ENCODE assay signal across 7 cellular contexts in the genomic region with DNA sequence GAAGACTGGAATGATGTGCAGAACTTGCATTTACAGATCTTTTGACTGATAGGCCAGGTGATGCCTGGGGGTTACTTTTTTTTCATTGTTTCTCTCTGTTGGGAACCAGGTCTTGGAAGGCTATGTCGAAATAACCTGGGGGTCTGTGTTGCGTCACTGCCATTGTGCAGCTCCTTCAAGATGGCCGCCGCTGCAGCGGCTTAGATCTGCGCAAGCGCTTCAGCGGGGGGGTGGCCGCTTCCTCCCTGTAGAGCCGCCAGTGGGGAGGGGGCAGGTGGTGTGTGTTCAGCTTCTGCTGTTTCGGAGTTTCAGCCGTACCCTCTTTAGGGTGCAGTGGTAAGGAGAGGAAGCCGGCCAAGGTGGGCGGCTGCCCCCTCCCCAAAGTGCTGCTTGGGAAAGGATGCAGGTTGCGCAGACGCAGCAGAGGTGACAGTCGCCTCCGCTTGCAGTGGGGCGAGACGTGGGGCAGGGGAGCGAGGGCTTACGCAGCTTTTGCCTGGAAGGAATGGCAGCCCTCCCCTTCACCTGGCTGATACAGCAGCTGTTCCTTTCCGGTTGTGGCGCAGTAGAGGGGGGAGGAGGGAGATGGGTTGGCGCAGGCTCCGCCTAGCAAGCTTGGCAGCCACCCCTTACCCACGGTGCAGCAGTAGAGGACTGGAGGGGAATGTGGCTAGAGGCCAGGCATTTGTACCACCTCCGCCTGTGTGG. TPM values are rescaled to one million over a fixed set of nuclear protein-coding genes. Genes with fewer than 3 reads are reported as not detected.
DNase-seq lines count a peak whose midpoint lies in the region; ATAC-seq and TF ChIP-seq lines count a peak whose summit lies in the region.

No MANE protein-coding gene starts in this region.

- ATAC-seq in GM18517 (IDR thresholded peaks at IDR 0.05; ENCODE audit: unreplicated experiment): peak; percentile 76
- ATAC-seq in HG03039 (IDR thresholded peaks at IDR 0.05; ENCODE audit: unreplicated experiment): peak; percentile 63
- peak; percentile 89 to 92 for ATAC-seq in lower lobe of right lung

- H3K9me3 ChIP-seq in lower lobe of right lung: peaks cover 12% of the 10 kb centered on the region

- POLR2A ChIA-PET in activated CD4-positive, alpha-beta memory T cell treated with anti-CD3 and anti-CD28 coated beads for 36 hours (lab: Charles Lee): interaction anchor here (1.5 kb wide), 1 partner anchor 38 kb away, joined by 4 read pairs; no protein-coding TSS in a partner anchor

- no peaks in the 10 kb centered on the region for H3K27me3 ChIP-seq in lower lobe of right lung (ENCODE audit: low read depth)

- intact Hi-C loops in activated CD4-positive, alpha-beta memory T cell treated with anti-CD3 and anti-CD28 coated beads for 36 hours (cut with micrococcal nuclease): loop anchor here (1.0 to 5.0 kb wide), 2 partner anchors 483 to 896 kb away; partner anchors contain the start of gene UBE3A
- intact Hi-C loops in lower lobe of right lung (cut with DNase I): no loop called here

- H3K27me3 Mint-ChIP-seq in activated CD4-positive, alpha-beta memory T cell treated with anti-CD3 and anti-CD28 coated beads for 36 hours: peaks cover 1% of the 10 kb centered on the region

- peak overlapping the region; percentile 87 for H3K27ac ChIP-seq in lower lobe of right lung

- peak overlapping the region; percentile 96 for H3K27ac Mint-ChIP-seq in activated CD4-positive, alpha-beta memory T cell treated with anti-CD3 and anti-CD28 coated beads for 36 hours

- H3K4me1 Mint-ChIP-seq in activated CD4-positive, alpha-beta memory T cell treated with anti-CD3 and anti-CD28 coated beads for 36 hours (ENCODE audit: low read depth): peaks cover 13% of the 10 kb centered on the region

- H3K36me3 Mint-ChIP-seq in activated CD4-positive, alpha-beta memory T cell treated with anti-CD3 and anti-CD28 coated beads for 36 hours: peaks cover 19% of the 10 kb centered on the region

- no peak for TF ChIP-seq CTCF in lower lobe of right lung (IDR thresholded peaks at IDR 0.05)

- peaks cover 15% of the 10 kb centered on the region for H3K9me3 Mint-ChIP-seq in activated CD4-positive, alpha-beta memory T cell treated with anti-CD3 and anti-CD28 coated beads for 36 hours

- peak overlapping the region; percentile 67 for H3K4me3 ChIP-seq in lower lobe of right lung

- H3K36me3 ChIP-seq in lower lobe of right lung: no peaks in the 10 kb centered on the region

- H3K4me1 ChIP-seq in lower lobe of right lung: no peaks in the 10 kb centered on the region

- DNase-seq in NCI-H2171 treated with DMSO at 0.1 percent for 48 hours (lab: John Stamatoyannopoulos, UW) (peak; percentile 98), ecto neural progenitor cell (ENCODE audit: low spot score) (peak; percentile 84), lower lobe of right lung (peak; percentile 86)
- peak; percentile 82 for DNase-seq in activated CD4-positive, alpha-beta memory T cell treated with anti-CD3 and anti-CD28 coated beads for 36 hours
- peak; percentile 22 to 51 (median 38) for DNase-seq in stimulated activated CD4-positive, alpha-beta T cell treated with anti-CD3 and anti-CD28 coated beads, TNF-alpha, amount 100 ng/mL, for 1 hour (ENCODE audit: low read depth in 3 of 3, low spot score in 1 of 3)

- CTCF ChIA-PET in activated CD4-positive, alpha-beta memory T cell treated with anti-CD3 and anti-CD28 coated beads for 36 hours (lab: Charles Lee): interaction anchor here (0.6 kb wide), 1 partner anchor 552 kb away, joined by 3 read pairs; no protein-coding TSS in a partner anchor

- peak overlapping the region; percentile 91 for H3K4me3 Mint-ChIP-seq in activated CD4-positive, alpha-beta memory T cell treated with anti-CD3 and anti-CD28 coated beads for 36 hours

RNA-seq across cellular contexts. Expression of gene SNRPN, which starts 1.5 kb away (rescaled TPM):
- 10 to 100 TPM; 56.5 to 58.9 TPM for total RNA-seq in activated CD4-positive, alpha-beta memory T cell treated with anti-CD3 and anti-CD28 coated beads for 36 hours
- total RNA-seq in lower lobe of right lung: 76.4 TPM

RNA-seq across cellular contexts. Expression of gene SNURF, which starts 1.5 kb away (rescaled TPM):
- total RNA-seq in activated CD4-positive, alpha-beta memory T cell treated with anti-CD3 and anti-CD28 coated beads for 36 hours: 10 to 100 TPM; 15.2 to 21.7 TPM
- total RNA-seq in lower lobe of right lung: 21.3 TPM

Comparison
In these comparisons a context has a peak if more than half of its experiments do, and no peak if none do; other contexts are left out.
1. Peak in every context shown above with its lines: DNase-seq, ATAC-seq, H3K4me3 ChIP-seq and H3K27ac ChIP-seq.
2. DNase-seq: peak in every context shown above with its lines; median percentile 98 in NCI-H2171 treated with DMSO at 0.1 percent for 48 hours; 86 in lower lobe of right lung; 84 in ecto neural progenitor cell; 82 in activated CD4-positive, alpha-beta memory T cell treated with anti-CD3 and anti-CD28 coated beads for 36 hours; 38 in stimulated activated CD4-positive, alpha-beta T cell treated with anti-CD3 and anti-CD28 coated beads, TNF-alpha, amount 100 ng/mL, for 1 hour.